In genomic region chr13:21676611-21677021, GRCh38 we compare ENCODE assay signal across 8 cellular contexts. TPM values are rescaled to one million over a fixed set of nuclear protein-coding genes. Genes with fewer than 3 reads are reported as not detected.
A peak's percentile ranks its signal among the peaks of the same experiment; 100 is the strongest.
DNase-seq lines count a peak whose midpoint lies in the region; ATAC-seq and TF ChIP-seq lines count a peak whose summit lies in the region.

No MANE protein-coding gene starts in this region.

- DNase-seq in BJ (ENCODE audit: low read depth) (no peak), ELR (ENCODE audit: low read depth) (peak; percentile 12), T-cell (no peak), islet precursor cell (peak; percentile 70), HEK293T (ENCODE audit: extremely low spot score) (no peak), RKO (ENCODE audit: low spot score) (no peak), putamen (ENCODE audit: low spot score) (no peak)
- no peak for DNase-seq in stimulated activated CD4-positive, alpha-beta T cell treated with anti-CD3 and anti-CD28 coated beads, Interleukin-12 subunit alpha, Interleukin-12 subunit beta, amount 100 ng/mL, for 4 hours

- CTCF ChIA-PET in BJ (lab: Yijun Ruan, JAX): no interaction called here
- CTCF ChIA-PET in T-cell (lab: Charles Lee): no interaction called here
- CTCF ChIA-PET in HEK293T (lab: Yijun Ruan, JAX): interaction anchor here (0.8 to 1.1 kb wide), 3 partner anchors 19 to 1082 kb away, joined by 3 to 5 read pairs (median 3); no protein-coding TSS in a partner anchor

- no peaks in the 10 kb centered on the region for H3K36me3 ChIP-seq in BJ (ENCODE audit: control insufficient read depth, insufficient read depth, low read length)

- H3K4me1 Mint-ChIP-seq in T-cell: peaks cover 21 to 29% (median 26%) of the 10 kb centered on the region in 3 donors

- H3K4me3 ChIP-seq in BJ (ENCODE audit: low read depth, low read length): no peak overlapping the region

- H3K36me3 Mint-ChIP-seq in T-cell: no peaks in the 10 kb centered on the region

- 0 out of 2 replicates have a peak, but pooled peaks have one; percentile 11 for TF ChIP-seq CTCF in BJ (IDR thresholded peaks at IDR 0.05; ENCODE audit: insufficient read depth, low read depth, low read length)

- no peak for ATAC-seq in T-cell (replicated peaks in 1 of 4)

- no peaks in the 10 kb centered on the region for H3K9me3 Mint-ChIP-seq in T-cell

- H3K27ac Mint-ChIP-seq in T-cell: peak overlapping the region in 1 of 2 donors; percentile 8

- POLR2A ChIA-PET in BJ (lab: Charles Lee) (no interaction called here), T-cell (lab: Charles Lee) (interaction anchor here in 1 of 2 donors (0.6 kb wide), 1 partner anchor 286 kb away, joined by 3 read pairs; no protein-coding TSS in a partner anchor), HEK293T (lab: Yijun Ruan, JAX) (interaction anchor here (1.1 kb wide), 1 partner anchor 73 kb away, joined by 3 read pairs; the partner anchor contains the start of gene MICU2)

- H3K4me3 Mint-ChIP-seq in T-cell: peak overlapping the region; percentile 72 to 95 (median 74)

- H3K27me3 Mint-ChIP-seq in T-cell: peaks cover 9 to 21% of the 10 kb centered on the region in 2 donors

- peaks cover 36% of the 10 kb centered on the region for H3K27me3 ChIP-seq in BJ (ENCODE audit: control insufficient read depth, insufficient read depth, low read length)

TF ChIP-seq in HEK293T, 16 proteins besides CTCF, POLR2A, EP300 and RAD21:
- TF ChIP-seq FOXM1 (IDR thresholded peaks at IDR 0.05; ENCODE audit: borderline replicate concordance) (no peak), SUZ12 (IDR thresholded peaks at IDR 0.05) (no peak), L3MBTL2 (conservative IDR thresholded peaks at IDR 0.05) (no peak), PKNOX1 (IDR thresholded peaks at IDR 0.05) (no peak), NFRKB (IDR thresholded peaks at IDR 0.05) (no peak), LEF1 (IDR thresholded peaks at IDR 0.05; ENCODE audit: borderline replicate concordance) (no peak), SP1 (IDR thresholded peaks at IDR 0.05) (no peak), ZNF384 (IDR thresholded peaks at IDR 0.05) (no peak), ARNT (IDR thresholded peaks at IDR 0.05) (no peak), BHLHE40 (IDR thresholded peaks at IDR 0.05; ENCODE audit: borderline replicate concordance) (no peak), FOXA1 (IDR thresholded peaks at IDR 0.05) (no peak), TARDBP (IDR thresholded peaks at IDR 0.05) (no peak), CTBP1 (IDR thresholded peaks at IDR 0.05; ENCODE audit: borderline replicate concordance) (no peak), HDGF (IDR thresholded peaks at IDR 0.05; ENCODE audit: borderline replicate concordance) (no peak), FOXK2 (IDR thresholded peaks at IDR 0.05) (no peak)

RNA-seq across cellular contexts. Expression of gene FGF9, which starts 5.7 kb away (rescaled TPM):
- polyA plus RNA-seq in BJ (2011; rRNA removed): 0.10 TPM in 1 of 2 replicates, not detected in the other
- polyA minus RNA-seq in BJ (2011; rRNA and poly(A)+ RNA removed): not detected in 2 replicates
- total RNA-seq in T-cell: 1 to 10 TPM; 1.2 to 3.7 (median 2.9) TPM

Comparison
In these comparisons a context has a peak if more than half of its experiments do, and no peak if none do; other contexts are left out.
1. DNase-seq: peak in ELR (single experiment) and islet precursor cell (single experiment); none in BJ (single experiment), T-cell (0 of 34), HEK293T (single experiment), RKO (single experiment), putamen (single experiment) and stimulated activated CD4-positive, alpha-beta T cell treated with anti-CD3 and anti-CD28 coated beads, Interleukin-12 subunit alpha, Interleukin-12 subunit beta, amount 100 ng/mL, for 4 hours (single experiment).